In genomic region chr17:78315355-78316114, GRCh38 we compare ENCODE assay signal across 8 cellular contexts. TPM values are rescaled to one million over a fixed set of nuclear protein-coding genes. Genes with fewer than 3 reads are reported as not detected.
A peak's percentile ranks its signal among the peaks of the same experiment; 100 is the strongest.
DNase-seq lines count a peak whose midpoint lies in the region; ATAC-seq, FAIRE-seq and TF ChIP-seq lines count a peak whose summit lies in the region.

No MANE protein-coding gene starts in this region.

- peaks cover 39% of the 10 kb centered on the region for H3K4me1 Mint-ChIP-seq in CD8-positive, alpha-beta T cell (ENCODE audit: low read depth)

- ATAC-seq in CD8-positive, alpha-beta T cell = peak; percentile 36
- ATAC-seq in pancreas = peak; percentile 10 to 62 (median 26)
- ATAC-seq in GM21717 (IDR thresholded peaks at IDR 0.05; ENCODE audit: unreplicated experiment) = no peak
- ATAC-seq in GM19324 (IDR thresholded peaks at IDR 0.05; ENCODE audit: low FRiP score, unreplicated experiment) = no peak

- H3K27me3 Mint-ChIP-seq in CD8-positive, alpha-beta T cell (ENCODE audit: low read depth) = no peaks in the 10 kb centered on the region

- peak overlapping the region; percentile 41 for H3K27ac Mint-ChIP-seq in CD8-positive, alpha-beta T cell

- intact Hi-C loops in CD8-positive, alpha-beta T cell (cut with DNase I, micrococcal nuclease) = loop anchor here in 1 of 2 experiments (2.0 kb wide), 1 partner anchor 45 kb away; the partner anchor contains the start of gene SOCS3
- intact Hi-C loops in pancreas (cut with DNase I) = no loop called here

- H3K27ac ChIP-seq in CD8-positive, alpha-beta T cell (ENCODE audit: low read depth, low read length) = no peak overlapping the region
- H3K27ac ChIP-seq in pancreas = peak overlapping the region; percentile 33 to 94 (median 69)

- H3K4me3 Mint-ChIP-seq in CD8-positive, alpha-beta T cell = peak overlapping the region; percentile 35

- TF ChIP-seq CTCF in CD8-positive, alpha-beta T cell (IDR thresholded peaks at IDR 0.05) = no peak
- TF ChIP-seq CTCF in NB4 (IDR thresholded peaks at IDR 0.05; ENCODE audit: low read depth, low read length) = no peak
- TF ChIP-seq CTCF in fibroblast of the aortic adventitia (IDR thresholded peaks at IDR 0.05; ENCODE audit: insufficient read depth, low read length) = no peak
- no peak for TF ChIP-seq CTCF in pancreas (IDR thresholded peaks at IDR 0.05)

- H3K9me3 ChIP-seq in CD8-positive, alpha-beta T cell (ENCODE audit: low read length) = no peaks in the 10 kb centered on the region
- no peaks in the 10 kb centered on the region for H3K9me3 ChIP-seq in pancreas

- peak in 4 of 7 experiments; percentile 22 to 60 (median 49) for DNase-seq in CD8-positive, alpha-beta T cell
- DNase-seq in NB4 (ENCODE audit: low read depth) (peak; percentile 36), fibroblast of the aortic adventitia (ENCODE audit: low read depth) (peak; percentile 92), pancreas (peak in 5 of 6 donors; percentile 45 to 77 (median 73)), urothelium cell line (ENCODE audit: low spot score) (peak; percentile 90)
- DNase-seq in activated T-cell treated with anti-CD3 and anti-CD28 coated beads, Interleukin-2, amount 50 U/mL, for 48 hours = peak; percentile 79 to 81

- no peaks in the 10 kb centered on the region for H3K9me3 Mint-ChIP-seq in CD8-positive, alpha-beta T cell

- H3K27me3 ChIP-seq in CD8-positive, alpha-beta T cell (ENCODE audit: insufficient read depth, low read length) = no peaks in the 10 kb centered on the region
- no peaks in the 10 kb centered on the region for H3K27me3 ChIP-seq in pancreas

- H3K36me3 ChIP-seq in CD8-positive, alpha-beta T cell (ENCODE audit: insufficient read depth, low read length) = no peaks in the 10 kb centered on the region
- no peaks in the 10 kb centered on the region for H3K36me3 ChIP-seq in pancreas

- no peaks in the 10 kb centered on the region for H3K36me3 Mint-ChIP-seq in CD8-positive, alpha-beta T cell

- 43 to 52% methylated on average over 12 of the region's 12 CpGs for WGBS in pancreas, 2 donors

- no peak overlapping the region for H3K4me3 ChIP-seq in CD8-positive, alpha-beta T cell (ENCODE audit: low read depth, low read length)
- H3K4me3 ChIP-seq in NB4 (ENCODE audit: low read depth, low read length) = no peak overlapping the region
- H3K4me3 ChIP-seq in fibroblast of the aortic adventitia (ENCODE audit: low read depth, low read length) = peak overlapping the region; percentile 17
- no peak overlapping the region for H3K4me3 ChIP-seq in pancreas

- FAIRE-seq in pancreas (lab: Jason Lieb, UNC) (no peak), urothelium cell line (lab: Jason Lieb, UNC) (peak; percentile 52)

- TF ChIP-seq POLR2A in NB4 (IDR thresholded peaks at IDR 0.05; ENCODE audit: extremely low read depth, insufficient read length) = no peak

- peaks cover 39% of the 10 kb centered on the region for H3K4me1 ChIP-seq in CD8-positive, alpha-beta T cell (ENCODE audit: insufficient read depth, low read length)
- peaks cover 7 to 39% (median 13%) of the 10 kb centered on the region in 3 donors for H3K4me1 ChIP-seq in pancreas

- POLR2A ChIA-PET in CD8-positive, alpha-beta T cell (lab: Charles Lee) = interaction anchor here (1.2 kb wide), 1 partner anchor 28 kb away, joined by 4 read pairs; no protein-coding TSS in a partner anchor

- CTCF ChIA-PET in CD8-positive, alpha-beta T cell (lab: Charles Lee) = interaction anchor here (0.6 to 2.5 kb wide), 4 partner anchors 29 to 64 kb away, joined by 4 to 8 read pairs (median 4); no protein-coding TSS in a partner anchor

RNA-seq across cellular contexts. Expression of gene SOCS3, which starts 44.3 kb away (rescaled TPM):
- total RNA-seq in CD8-positive, alpha-beta T cell = 100 to 1,000 TPM; 279 to 283 TPM
- 26.0 and 50.6 TPM in 2 replicates for total RNA-seq in fibroblast of the aortic adventitia (ENCODE audit: low replicate concordance)
- total RNA-seq in pancreas = 10 to 100 TPM in 4 of 6 donors, 1 to 10 TPM in 2; 5.7 to 32.6 (median 18.0) TPM
- polyA plus RNA-seq in pancreas = 10 to 100 TPM; 28.5 to 53.3 TPM

Comparison
In these comparisons a context has a peak if more than half of its experiments do, and no peak if none do; other contexts are left out.
1. ATAC-seq: peak in CD8-positive, alpha-beta T cell (single experiment) and pancreas (4 of 4); none in GM21717 (single experiment) and GM19324 (single experiment).
2. DNase-seq: peak in every context shown above with its lines; median percentile 92 in fibroblast of the aortic adventitia; 90 in urothelium cell line; 80 in activated T-cell treated with anti-CD3 and anti-CD28 coated beads, Interleukin-2, amount 50 U/mL, for 48 hours; 73 in pancreas; 49 in CD8-positive, alpha-beta T cell; 36 in NB4.